In the genomic region with DNA sequence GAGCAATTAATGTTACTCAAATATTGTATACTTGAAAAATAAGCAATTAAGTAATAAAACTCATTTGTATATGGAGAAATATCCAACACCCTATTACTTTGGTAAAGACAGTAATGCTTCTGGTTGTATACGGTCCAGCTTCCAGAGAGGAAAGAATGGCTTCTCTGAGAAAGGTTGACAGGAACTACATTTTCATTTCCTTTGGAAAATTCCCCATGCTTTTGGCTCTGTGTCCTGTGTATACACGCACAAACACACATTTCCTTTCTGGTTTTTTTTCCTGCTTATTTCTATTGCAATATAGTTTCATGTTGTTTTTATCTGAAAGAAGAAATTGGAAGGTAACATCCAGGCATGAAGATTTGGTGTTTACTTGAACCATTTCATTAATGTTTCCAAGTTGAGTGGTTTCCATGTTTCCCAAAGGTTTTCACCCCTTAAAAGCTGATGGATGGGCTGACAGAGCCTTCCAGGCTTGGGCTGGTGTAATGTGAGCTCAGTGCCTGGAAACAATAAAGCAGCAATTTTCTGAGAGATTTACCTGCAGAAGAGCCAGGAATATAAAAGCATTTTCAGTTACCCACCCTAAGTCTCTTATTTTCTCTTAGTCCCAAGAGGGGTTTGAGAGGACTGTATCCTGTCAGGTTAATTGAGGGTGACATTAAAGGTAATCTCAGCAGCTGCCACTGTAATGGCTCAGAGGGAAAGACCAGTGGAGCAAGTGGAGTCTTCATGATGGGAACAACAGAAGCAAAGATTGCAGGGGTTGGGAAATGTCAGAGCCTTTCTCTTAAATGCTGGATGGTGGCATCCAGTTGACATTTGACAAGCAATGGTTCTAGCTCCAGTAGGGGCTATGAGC, we compare ENCODE assay signal across 15 cellular contexts. TPM values are rescaled to one million over a fixed set of nuclear protein-coding genes. Genes with fewer than 3 reads are reported as not detected.
A peak's percentile ranks its signal among the peaks of the same experiment; 100 is the strongest.
DNase-seq lines count a peak whose midpoint lies in the region; ATAC-seq and TF ChIP-seq lines count a peak whose summit lies in the region.
"Had no signal": no experiment of that assay in that cellular context is flagged by ENCODE, and none has a peak within 500 bp of the region (broad histone marks: within the 10 kb centered on the region; RNA-seq: fewer than 3 reads in every experiment).

No MANE protein-coding gene starts in this region.

- DNase-seq in SK-N-DZ (ENCODE audit: low spot score), result peak; percentile 100
- no peak for DNase-seq in endothelial cell (ENCODE audit: low spot score)
- no peak for DNase-seq in nephron progenitor cell
- no peak for DNase-seq in inferior parietal cortex (ENCODE audit: extremely low spot score)
- DNase-seq in D341Med (ENCODE audit: low spot score), result no peak
- no peak for DNase-seq in NCI-H526 treated with DMSO at 0.1 percent for 48 hours (lab: John Stamatoyannopoulos, UW)
- DNase-seq: ACHN; CD4-positive, alpha-beta memory T cell; DMS153; DMS79 treated with DMSO at 0.1 percent for 48 hours; EL; IMR-90; KBM-7 had no signal

- H3K4me1 Mint-ChIP-seq in endothelial cell (ENCODE audit: unreplicated experiment) (no peaks in the 10 kb centered on the region), nephron progenitor cell (peaks cover 17% of the 10 kb centered on the region)
- H3K4me1 Mint-ChIP-seq: CD4-positive, alpha-beta memory T cell had no signal

- no peak for TF ChIP-seq CTCF in endothelial cell (IDR thresholded peaks at IDR 0.05; ENCODE audit: unreplicated experiment)
- TF ChIP-seq CTCF in nephron progenitor cell (IDR thresholded peaks at IDR 0.05), result no peak

- ATAC-seq in GM18502 (IDR thresholded peaks at IDR 0.05; ENCODE audit: poor library complexity, unreplicated experiment), result no peak
- ATAC-seq: HCT116 had no signal

- peaks cover 3% of the 10 kb centered on the region for H3K9me3 Mint-ChIP-seq in endothelial cell (ENCODE audit: unreplicated experiment)
- peaks cover 8% of the 10 kb centered on the region for H3K9me3 Mint-ChIP-seq in nephron progenitor cell

- H3K36me3 Mint-ChIP-seq in endothelial cell (ENCODE audit: low read depth, unreplicated experiment), result no peaks in the 10 kb centered on the region
- no peaks in the 10 kb centered on the region for H3K36me3 Mint-ChIP-seq in nephron progenitor cell (ENCODE audit: low read depth)
- H3K36me3 Mint-ChIP-seq: CD4-positive, alpha-beta memory T cell had no signal

- H3K4me3 Mint-ChIP-seq in endothelial cell (ENCODE audit: unreplicated experiment), result no peak overlapping the region
- no peak overlapping the region for H3K4me3 Mint-ChIP-seq in nephron progenitor cell
- H3K4me3 Mint-ChIP-seq: CD4-positive, alpha-beta memory T cell had no signal

- H3K27ac Mint-ChIP-seq in endothelial cell (ENCODE audit: unreplicated experiment) (peak overlapping the region; percentile 30), nephron progenitor cell (peak overlapping the region; percentile 93)
- H3K27ac Mint-ChIP-seq: CD4-positive, alpha-beta memory T cell had no signal

- no peaks in the 10 kb centered on the region for H3K27me3 Mint-ChIP-seq in endothelial cell (ENCODE audit: unreplicated experiment)
- no peaks in the 10 kb centered on the region for H3K27me3 Mint-ChIP-seq in nephron progenitor cell (ENCODE audit: low read depth, poor library complexity)
- H3K27me3 Mint-ChIP-seq: CD4-positive, alpha-beta memory T cell had no signal

RNA-seq across cellular contexts. Expression of a gene that starts 33.4 kb away (rescaled TPM):
- 46.2 and 52.9 TPM in 2 replicates for polyA plus RNA-seq in SK-N-DZ (2014; cell fraction: cytosol; rRNA removed)
- 30.7 and 33.1 TPM in 2 replicates for polyA plus RNA-seq in SK-N-DZ (2014; cell fraction: nucleus; rRNA removed)
- total RNA-seq in endothelial cell (ENCODE audit: unreplicated experiment), result 0.95 TPM
- total RNA-seq: CD4-positive, alpha-beta memory T cell had no signal
- polyA plus RNA-seq: CD4-positive, alpha-beta memory T cell had no signal
